Comparison of ENCODE assay signal across 13 cellular contexts in the genomic region with DNA sequence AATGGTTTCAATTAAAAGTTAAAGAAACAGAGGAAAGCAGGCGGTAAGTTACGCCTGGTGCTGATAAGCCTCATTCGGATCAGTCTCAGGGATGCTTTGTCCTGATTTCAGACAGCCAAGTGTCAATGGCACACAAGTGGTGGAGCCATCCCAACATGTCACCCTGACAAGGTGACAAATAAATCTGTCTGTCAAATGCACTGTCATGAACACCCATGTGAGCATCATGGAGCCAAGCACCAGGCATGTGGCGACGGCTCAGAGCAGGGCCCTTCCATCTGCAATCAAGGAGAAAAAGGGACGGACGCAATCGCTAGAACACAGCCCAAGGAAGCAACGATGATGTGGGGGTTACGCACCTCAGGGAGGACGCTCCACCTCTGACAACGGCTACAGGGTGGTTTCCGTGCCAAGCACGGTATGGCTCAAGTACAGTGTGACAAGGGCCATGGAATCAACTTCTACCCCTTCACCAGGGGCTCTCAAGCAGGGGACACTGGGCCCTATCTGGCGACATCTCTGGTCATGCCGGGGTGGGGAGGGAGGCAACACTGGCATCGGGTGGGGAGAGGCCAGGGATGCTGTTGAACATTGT.
DNase-seq lines count a peak whose midpoint lies in the region; ATAC-seq and TF ChIP-seq lines count a peak whose summit lies in the region.
"Had no signal": no experiment of that assay in that cellular context is flagged by ENCODE, and none has a peak within 500 bp of the region (broad histone marks: within the 10 kb centered on the region; RNA-seq: fewer than 3 reads in every experiment).

No MANE protein-coding gene starts in this region.

- H3K79me2 ChIP-seq in osteoblast (ENCODE audit: insufficient read depth, low read length) = peaks cover 97% of the 10 kb centered on the region

- no peak overlapping the region for H3K4me3 ChIP-seq in brain microvascular endothelial cell (ENCODE audit: low read depth, low read length)
- H3K4me3 ChIP-seq in osteoblast (ENCODE audit: insufficient read depth, low read length) = no peak overlapping the region
- no peak overlapping the region for H3K4me3 ChIP-seq in upper lobe of left lung

- H3K27me3 ChIP-seq in brain microvascular endothelial cell (replicated peaks) (no peaks in the 10 kb centered on the region), osteoblast (ENCODE audit: insufficient read depth, low read length) (no peaks in the 10 kb centered on the region), upper lobe of left lung (no peaks in the 10 kb centered on the region)

- H3K27ac ChIP-seq in brain microvascular endothelial cell (peak overlapping the region; percentile 80), osteoblast (ENCODE audit: low read depth, low read length) (peak overlapping the region; percentile 37), upper lobe of left lung (peak overlapping the region in 3 of 4 donors; percentile 38 to 86 (median 76))
- H3K27ac ChIP-seq: C4-2B had no signal

- DNase-seq in brain microvascular endothelial cell = no peak
- DNase-seq in left ventricle myocardium superior = no peak
- DNase-seq in osteoblast (ENCODE audit: insufficient read length, low spot score, missing footprints) = no peak
- DNase-seq in upper lobe of left lung = no peak
- no peak for DNase-seq in NCI-H1417 (lab: John Stamatoyannopoulos, UW)
- no peak for DNase-seq in NCI-H146 (lab: John Stamatoyannopoulos, UW)
- no peak for DNase-seq in stimulated activated naive B cell treated with anti-CD40 and anti-IgM and Interleukin-4, amounts not matched to agents 10 μg/mL and 1 μg/mL and 100 μg/mL, for 72 hours
- DNase-seq: activated CD4-positive, alpha-beta memory T cell treated with anti-CD3 and anti-CD28 coated beads, Interleukin-2, amount 10 ng/mL, durations not matched to agents 7 days and 5 days; MV-4-11; NK-92 treated with Interleukin-12 subunit alpha and Interleukin-12 subunit beta, amount 100 ng/mL, for 24 hours; stimulated activated CD4-positive, alpha-beta T cell treated with anti-CD3 and anti-CD28 coated beads, Interleukin-15, amount 100 ng/mL, for 24 hours had no signal

- H3K9me3 ChIP-seq in osteoblast (ENCODE audit: low read depth, low read length) = no peaks in the 10 kb centered on the region
- H3K9me3 ChIP-seq in upper lobe of left lung = no peaks in the 10 kb centered on the region

- no peak overlapping the region for H3K4me3 Mint-ChIP-seq in stimulated activated naive B cell treated with anti-CD40 and anti-IgM and Interleukin-4, amounts not matched to agents 10 μg/mL and 1 μg/mL and 100 μg/mL, for 72 hours
- H3K4me3 Mint-ChIP-seq: activated CD4-positive, alpha-beta memory T cell treated with anti-CD3 and anti-CD28 coated beads, Interleukin-2, amount 10 ng/mL, durations not matched to agents 7 days and 5 days had no signal

- WGBS in upper lobe of left lung, 2 donors = 91 to 95% methylated on average over 17 of the region's 17 CpGs

- no peak overlapping the region for H3K27ac Mint-ChIP-seq in stimulated activated naive B cell treated with anti-CD40 and anti-IgM and Interleukin-4, amounts not matched to agents 10 μg/mL and 1 μg/mL and 100 μg/mL, for 72 hours
- H3K27ac Mint-ChIP-seq: activated CD4-positive, alpha-beta memory T cell treated with anti-CD3 and anti-CD28 coated beads, Interleukin-2, amount 10 ng/mL, durations not matched to agents 7 days and 5 days had no signal

- no peak for TF ChIP-seq EP300 in upper lobe of left lung (IDR thresholded peaks at IDR 0.05)

- H3K36me3 Mint-ChIP-seq in stimulated activated naive B cell treated with anti-CD40 and anti-IgM and Interleukin-4, amounts not matched to agents 10 μg/mL and 1 μg/mL and 100 μg/mL, for 72 hours = no peaks in the 10 kb centered on the region

- no peaks in the 10 kb centered on the region for H3K9me3 Mint-ChIP-seq in stimulated activated naive B cell treated with anti-CD40 and anti-IgM and Interleukin-4, amounts not matched to agents 10 μg/mL and 1 μg/mL and 100 μg/mL, for 72 hours
- H3K9me3 Mint-ChIP-seq: activated CD4-positive, alpha-beta memory T cell treated with anti-CD3 and anti-CD28 coated beads, Interleukin-2, amount 10 ng/mL, durations not matched to agents 7 days and 5 days had no signal

- peaks cover 60% of the 10 kb centered on the region for H4K20me1 ChIP-seq in osteoblast (ENCODE audit: insufficient read depth, low read length)

- intact Hi-C loops in left ventricle myocardium superior (cut with micrococcal nuclease) = no loop called here

- no peak overlapping the region for H2AFZ ChIP-seq in osteoblast (ENCODE audit: low read length)

- ATAC-seq in left ventricle myocardium superior (peak; percentile 23), upper lobe of left lung (ENCODE audit: low FRiP score in 2 of 2) (no peak), HG03108 (IDR thresholded peaks at IDR 0.05; ENCODE audit: unreplicated experiment) (no peak)
- no peak for ATAC-seq in stimulated activated naive B cell treated with anti-CD40 and anti-IgM and Interleukin-4, amounts not matched to agents 10 μg/mL and 1 μg/mL and 100 μg/mL, for 72 hours (replicated peaks)

- H3K4me1 ChIP-seq in osteoblast (ENCODE audit: insufficient read depth, low read length) = peaks cover 28% of the 10 kb centered on the region
- peaks cover 29 to 65% (median 54%) of the 10 kb centered on the region in 4 donors for H3K4me1 ChIP-seq in upper lobe of left lung

- no peak for TF ChIP-seq CTCF in brain microvascular endothelial cell (IDR thresholded peaks at IDR 0.05; ENCODE audit: low read depth, low read length, missing control alignments)
- no peak for TF ChIP-seq CTCF in osteoblast (IDR thresholded peaks at IDR 0.05; ENCODE audit: extremely low read depth, low read depth, low read length)
- TF ChIP-seq CTCF in upper lobe of left lung (IDR thresholded peaks at IDR 0.05) = no peak

- H3K4me2 ChIP-seq in osteoblast (ENCODE audit: insufficient read depth, low read length) = no peak overlapping the region

- TF ChIP-seq POLR2A in upper lobe of left lung (IDR thresholded peaks at IDR 0.05) = no peak

- H3K36me3 ChIP-seq in brain microvascular endothelial cell (replicated peaks) = no peaks in the 10 kb centered on the region
- H3K36me3 ChIP-seq in osteoblast (ENCODE audit: insufficient read depth, low read length) = no peaks in the 10 kb centered on the region
- peaks cover 0 to 5% (median 2%) of the 10 kb centered on the region in 4 donors for H3K36me3 ChIP-seq in upper lobe of left lung

- in situ Hi-C loops in brain microvascular endothelial cell (cut with HindIII; ENCODE audit: low pct_ligation_motif_present, low sequenced_read_pairs) = no loop called here

- H3K27me3 Mint-ChIP-seq in stimulated activated naive B cell treated with anti-CD40 and anti-IgM and Interleukin-4, amounts not matched to agents 10 μg/mL and 1 μg/mL and 100 μg/mL, for 72 hours = peaks cover 28 to 37% of the 10 kb centered on the region in 2 donors

- H3K4me1 Mint-ChIP-seq in stimulated activated naive B cell treated with anti-CD40 and anti-IgM and Interleukin-4, amounts not matched to agents 10 μg/mL and 1 μg/mL and 100 μg/mL, for 72 hours = peaks cover 0 to 1% of the 10 kb centered on the region in 2 donors
